Comparison of ENCODE assay signal across 10 cellular contexts in genomic region chr5:109694451-109694891, GRCh38. TPM values are rescaled to one million over a fixed set of nuclear protein-coding genes. Genes with fewer than 3 reads are reported as not detected.
DNase-seq lines count a peak whose midpoint lies in the region; ATAC-seq and TF ChIP-seq lines count a peak whose summit lies in the region.
"Had no signal": no experiment of that assay in that cellular context is flagged by ENCODE, and none has a peak within 500 bp of the region (broad histone marks: within the 10 kb centered on the region; RNA-seq: fewer than 3 reads in every experiment).

No MANE protein-coding gene starts in this region.

- H3K4me3 Mint-ChIP-seq in activated CD4-positive, alpha-beta T cell treated with anti-CD3 and anti-CD28 coated beads for 36 hours, result no peak overlapping the region
- peak overlapping the region; percentile 72 for H3K4me3 Mint-ChIP-seq in T-helper 17 cell
- H3K4me3 Mint-ChIP-seq in stimulated activated effector memory CD8-positive, alpha-beta T cell treated with anti-CD3 and anti-CD28 coated beads, Interleukin-12 subunit alpha, Interleukin-12 subunit beta, amount 100 ng/mL, for 72 hours, result peak overlapping the region; percentile 32

- no peak for DNase-seq in activated CD4-positive, alpha-beta T cell treated with anti-CD3 and anti-CD28 coated beads for 36 hours
- DNase-seq in activated CD4-positive, alpha-beta T cell treated with anti-CD3 and anti-CD28 coated beads, Interleukin-2, amount 50 U/mL, for 48 hours, result no peak
- no peak for DNase-seq in T-helper 17 cell
- peak; percentile 43 for DNase-seq in fibroblast of villous mesenchyme (ENCODE audit: low read depth)
- DNase-seq in stimulated activated effector memory CD8-positive, alpha-beta T cell treated with anti-CD3 and anti-CD28 coated beads, Interleukin-12 subunit alpha, Interleukin-12 subunit beta, amount 100 ng/mL, for 72 hours (ENCODE audit: low spot score in 2 of 2), result no peak
- no peak for DNase-seq in stimulated activated CD4-positive, alpha-beta T cell treated with anti-CD3 and anti-CD28 coated beads, Interleukin-1b, Interleukin-23, amount 100 ng/mL, for 48 hours
- DNase-seq: NCI-H2081 had no signal

- H3K36me3 Mint-ChIP-seq in activated CD4-positive, alpha-beta T cell treated with anti-CD3 and anti-CD28 coated beads for 36 hours (ENCODE audit: low read depth), result peaks cover 22% of the 10 kb centered on the region
- peaks cover 2% of the 10 kb centered on the region for H3K36me3 Mint-ChIP-seq in T-helper 17 cell (ENCODE audit: low read depth)
- H3K36me3 Mint-ChIP-seq in stimulated activated effector memory CD8-positive, alpha-beta T cell treated with anti-CD3 and anti-CD28 coated beads, Interleukin-12 subunit alpha, Interleukin-12 subunit beta, amount 100 ng/mL, for 72 hours, result peaks cover 14% of the 10 kb centered on the region

- no peaks in the 10 kb centered on the region for H3K27me3 Mint-ChIP-seq in activated CD4-positive, alpha-beta T cell treated with anti-CD3 and anti-CD28 coated beads for 36 hours
- no peaks in the 10 kb centered on the region for H3K27me3 Mint-ChIP-seq in T-helper 17 cell

- CTCF ChIA-PET in activated CD4-positive, alpha-beta T cell treated with anti-CD3 and anti-CD28 coated beads for 36 hours (lab: Charles Lee), result interaction anchor here (0.5 kb wide), 1 partner anchor 177 kb away, joined by 3 read pairs; no protein-coding TSS in a partner anchor

- POLR2A ChIA-PET in activated CD4-positive, alpha-beta T cell treated with anti-CD3 and anti-CD28 coated beads for 36 hours (lab: Charles Lee), result no interaction called here

- no peaks in the 10 kb centered on the region for H3K9me3 ChIP-seq in T-helper 17 cell (ENCODE audit: control insufficient read depth, low read length, poor library complexity, severe bottlenecking)
- H3K9me3 ChIP-seq: A549 had no signal

- no peak for TF ChIP-seq CTCF in fibroblast of villous mesenchyme (IDR thresholded peaks at IDR 0.05; ENCODE audit: insufficient read depth, low read depth, low read length)

- peaks cover 78% of the 10 kb centered on the region for H3K4me1 Mint-ChIP-seq in activated CD4-positive, alpha-beta T cell treated with anti-CD3 and anti-CD28 coated beads for 36 hours
- H3K4me1 Mint-ChIP-seq in T-helper 17 cell, result peaks cover 62% of the 10 kb centered on the region
- H3K4me1 Mint-ChIP-seq in stimulated activated effector memory CD8-positive, alpha-beta T cell treated with anti-CD3 and anti-CD28 coated beads, Interleukin-12 subunit alpha, Interleukin-12 subunit beta, amount 100 ng/mL, for 72 hours, result peaks cover 74% of the 10 kb centered on the region

- peak overlapping the region; percentile 44 for H3K27ac Mint-ChIP-seq in activated CD4-positive, alpha-beta T cell treated with anti-CD3 and anti-CD28 coated beads for 36 hours
- peak overlapping the region; percentile 95 for H3K27ac Mint-ChIP-seq in T-helper 17 cell
- H3K27ac Mint-ChIP-seq in stimulated activated effector memory CD8-positive, alpha-beta T cell treated with anti-CD3 and anti-CD28 coated beads, Interleukin-12 subunit alpha, Interleukin-12 subunit beta, amount 100 ng/mL, for 72 hours, result peak overlapping the region; percentile 71

- H3K9me3 Mint-ChIP-seq in activated CD4-positive, alpha-beta T cell treated with anti-CD3 and anti-CD28 coated beads for 36 hours (ENCODE audit: low read depth), result no peaks in the 10 kb centered on the region
- H3K9me3 Mint-ChIP-seq in stimulated activated effector memory CD8-positive, alpha-beta T cell treated with anti-CD3 and anti-CD28 coated beads, Interleukin-12 subunit alpha, Interleukin-12 subunit beta, amount 100 ng/mL, for 72 hours, result no peaks in the 10 kb centered on the region

- intact Hi-C loops in activated CD4-positive, alpha-beta T cell treated with anti-CD3 and anti-CD28 coated beads for 36 hours (cut with DNase I, micrococcal nuclease), result loop anchor here (5.0 to 10.0 kb wide), 7 partner anchors 153 to 1033 kb away; partner anchors contain the start of gene TMEM232 (in 1 of the 2)

- no peak overlapping the region for H3K4me3 ChIP-seq in fibroblast of villous mesenchyme (ENCODE audit: low read depth, low read length)
- H3K4me3 ChIP-seq: A549 had no signal

- no peak for ATAC-seq in activated CD4-positive, alpha-beta T cell treated with anti-CD3 and anti-CD28 coated beads for 36 hours
- ATAC-seq in T-helper 17 cell, result no peak
- no peak for ATAC-seq in stimulated activated effector memory CD8-positive, alpha-beta T cell treated with anti-CD3 and anti-CD28 coated beads, Interleukin-12 subunit alpha, Interleukin-12 subunit beta, amount 100 ng/mL, for 72 hours
- no peak for ATAC-seq in HG02938 (IDR thresholded peaks at IDR 0.05; ENCODE audit: unreplicated experiment)
- no peak for ATAC-seq in HG02870 (IDR thresholded peaks at IDR 0.05; ENCODE audit: unreplicated experiment)
- ATAC-seq: A549 had no signal

RNA-seq across cellular contexts. Expression of gene MAN2A1, which starts 4.7 kb away (rescaled TPM):
- 10 to 100 TPM; 33.4 to 33.6 TPM for total RNA-seq in activated CD4-positive, alpha-beta T cell treated with anti-CD3 and anti-CD28 coated beads for 36 hours
- total RNA-seq in T-helper 17 cell (10 to 100 TPM; 51.6 to 53.3 TPM), fibroblast of villous mesenchyme (178 TPM in 2 replicates)

Comparison
In these comparisons a context has a peak if more than half of its experiments do, and no peak if none do; other contexts are left out.
1. H3K27ac Mint-ChIP-seq: peak in every context shown above with its lines; median percentile 95 in T-helper 17 cell; 71 in stimulated activated effector memory CD8-positive, alpha-beta T cell treated with anti-CD3 and anti-CD28 coated beads, Interleukin-12 subunit alpha, Interleukin-12 subunit beta, amount 100 ng/mL, for 72 hours; 44 in activated CD4-positive, alpha-beta T cell treated with anti-CD3 and anti-CD28 coated beads for 36 hours.